Comparison of ENCODE assay signal across 24 cellular contexts in genomic region chr3:198088421-198088955, GRCh38.
"Had no signal": no experiment of that assay in that cellular context is flagged by ENCODE, and none has a peak within 500 bp of the region (broad histone marks: within the 10 kb centered on the region; RNA-seq: fewer than 3 reads in every experiment).

No MANE protein-coding gene starts in this region.

- H3K4me3 Mint-ChIP-seq: mesothelial cell of epicardium; naive B cell; natural killer cell treated with Interleukin-12 subunit alpha and Interleukin-12 subunit beta and Interleukin-15 and Interleukin-18, amount 100 ng/mL, for 72 hours; stimulated activated naive B cell treated with anti-CD40 and anti-IgM and Interleukin-4, amounts not matched to agents 10 μg/mL and 1 μg/mL and 100 μg/mL, for 72 hours had no signal

- H3K4me1 ChIP-seq: left ventricle myocardium inferior, right atrium auricular region, right lobe of liver, stomach, testis, thyroid gland, transverse colon, upper lobe of left lung, vagina had no signal

- H3K27me3 ChIP-seq: right atrium auricular region, testis, thyroid gland, upper lobe of left lung, vagina had no signal

- H3K27ac ChIP-seq: left ventricle myocardium inferior, ovary, right atrium auricular region, right lobe of liver, skin epidermis, stomach, testis, thyroid gland, transverse colon, upper lobe of left lung, vagina had no signal

- H3K9me3 ChIP-seq: left ventricle myocardium inferior, ovary, right atrium auricular region, right lobe of liver, stomach, testis, thyroid gland, transverse colon, upper lobe of left lung, vagina had no signal

- H3K9me3 Mint-ChIP-seq: mesothelial cell of epicardium had no signal

- H3K4me1 Mint-ChIP-seq: mesothelial cell of epicardium had no signal

- H3K4me3 ChIP-seq: left ventricle myocardium inferior, lung, ovary, right atrium auricular region, right lobe of liver, skin epidermis, stomach, testis, thyroid gland, transverse colon, upper lobe of left lung, vagina had no signal

- DNase-seq: islet precursor cell; left ventricle myocardium inferior; mesendoderm; naive B cell; ovary; right lobe of liver; stimulated activated CD4-positive, alpha-beta T cell treated with anti-CD3 and anti-CD28 coated beads, Interleukin-12 subunit alpha, Interleukin-12 subunit beta, amount 100 ng/mL, for 4 hours; stimulated activated CD4-positive, alpha-beta T cell treated with anti-CD3 and anti-CD28 coated beads, Interleukin-15, amount 100 ng/mL, for 24 hours; stimulated activated CD4-positive, alpha-beta T cell treated with anti-CD3 and anti-CD28 coated beads, Interleukin-2, amount 100 ng/mL, for 24 hours; stimulated activated CD4-positive, alpha-beta T cell treated with anti-CD3 and anti-CD28 coated beads, Interleukin-4, amount 100 ng/mL, for 1 hour; stimulated activated naive B cell treated with anti-CD40 and anti-IgM and Interleukin-4, amounts not matched to agents 10 μg/mL and 1 μg/mL and 100 μg/mL, for 72 hours; stimulated activated naive CD8-positive, alpha-beta T cell treated with anti-CD3 and anti-CD28 coated beads, Interleukin-15, Interleukin-2, amounts not matched to agents 100 U/mL and 50 U/mL, for 24 hours; stomach; testis; thyroid gland; transverse colon; upper lobe of left lung had no signal

- H3K27ac Mint-ChIP-seq: mesothelial cell of epicardium; naive B cell; natural killer cell treated with Interleukin-12 subunit alpha and Interleukin-12 subunit beta and Interleukin-15 and Interleukin-18, amount 100 ng/mL, for 72 hours; progenitor cell of endocrine pancreas; stimulated activated naive B cell treated with anti-CD40 and anti-IgM and Interleukin-4, amounts not matched to agents 10 μg/mL and 1 μg/mL and 100 μg/mL, for 72 hours had no signal

- ATAC-seq: natural killer cell treated with Interleukin-12 subunit alpha and Interleukin-12 subunit beta and Interleukin-15 and Interleukin-18, amount 100 ng/mL, for 72 hours; right lobe of liver; stimulated activated naive B cell treated with anti-CD40 and anti-IgM and Interleukin-4, amounts not matched to agents 10 μg/mL and 1 μg/mL and 100 μg/mL, for 72 hours; stimulated activated naive CD8-positive, alpha-beta T cell treated with anti-CD3 and anti-CD28 coated beads, Interleukin-15, Interleukin-2, amounts not matched to agents 100 U/mL and 50 U/mL, for 24 hours had no signal

- H3K36me3 Mint-ChIP-seq: mesothelial cell of epicardium, naive B cell had no signal

- H3K36me3 ChIP-seq: left ventricle myocardium inferior, ovary, right atrium auricular region, right lobe of liver, stomach, thyroid gland, transverse colon, upper lobe of left lung, vagina had no signal
